In genomic region chr5:73565969-73566547, GRCh38 we compare ENCODE assay signal across 8 cellular contexts. TPM values are rescaled to one million over a fixed set of nuclear protein-coding genes. Genes with fewer than 3 reads are reported as not detected.
A peak's percentile ranks its signal among the peaks of the same experiment; 100 is the strongest.
DNase-seq lines count a peak whose midpoint lies in the region; ATAC-seq and TF ChIP-seq lines count a peak whose summit lies in the region.

No MANE protein-coding gene starts in this region.

- H3K4me1 Mint-ChIP-seq in activated T-helper 1 cell treated with anti-CD3 and anti-CD28 coated beads, Interleukin-12 subunit alpha, Interleukin-12 subunit beta, Interleukin-2, Interleukin-4 antibody, amounts not matched to agents 30 ng/mL and 10 ng/mL and 1 ng/mL, durations not matched to agents 14 hours and 24 hours and 36 hours (ENCODE audit: low read depth) = peaks cover 27% of the 10 kb centered on the region

- no peak for TF ChIP-seq EP300 in upper lobe of left lung (IDR thresholded peaks at IDR 0.05)

- peaks cover 54% of the 10 kb centered on the region for H3K79me2 ChIP-seq in ACC112 (ENCODE audit: control insufficient read depth, insufficient read depth, low read length, unreplicated experiment)
- H3K79me2 ChIP-seq in GM23248 (ENCODE audit: insufficient read depth) = peaks cover 76% of the 10 kb centered on the region

- H3K9me2 ChIP-seq in GM23248 (ENCODE audit: insufficient read depth) = no peaks in the 10 kb centered on the region

- H3K4me3 ChIP-seq in ACC112 (ENCODE audit: low read depth, low read length) = peak overlapping the region; percentile 99
- H3K4me3 ChIP-seq in GM23248 = peak overlapping the region; percentile 100
- H3K4me3 ChIP-seq in upper lobe of left lung = peak overlapping the region; percentile 60 to 70 (median 66)

- H3K4me2 ChIP-seq in GM23248 (ENCODE audit: unreplicated experiment) = peak overlapping the region; percentile 96

- H3K9me3 Mint-ChIP-seq in activated T-helper 1 cell treated with anti-CD3 and anti-CD28 coated beads, Interleukin-12 subunit alpha, Interleukin-12 subunit beta, Interleukin-2, Interleukin-4 antibody, amounts not matched to agents 30 ng/mL and 10 ng/mL and 1 ng/mL, durations not matched to agents 14 hours and 24 hours and 36 hours = no peaks in the 10 kb centered on the region

- H3K36me3 Mint-ChIP-seq in activated T-helper 1 cell treated with anti-CD3 and anti-CD28 coated beads, Interleukin-12 subunit alpha, Interleukin-12 subunit beta, Interleukin-2, Interleukin-4 antibody, amounts not matched to agents 30 ng/mL and 10 ng/mL and 1 ng/mL, durations not matched to agents 14 hours and 24 hours and 36 hours (ENCODE audit: low read depth) = peaks cover 23% of the 10 kb centered on the region

- H3K9me3 ChIP-seq in GM23248 (ENCODE audit: low read depth) = no peaks in the 10 kb centered on the region
- H3K9me3 ChIP-seq in upper lobe of left lung = no peaks in the 10 kb centered on the region

- H3K27ac ChIP-seq in ACC112 (ENCODE audit: low read depth, low read length) (peak overlapping the region; percentile 66), GM23248 (peak overlapping the region; percentile 80), upper lobe of left lung (peak overlapping the region; percentile 93 to 97 (median 94))

- peak overlapping the region; percentile 99 for H3K27ac Mint-ChIP-seq in activated T-helper 1 cell treated with anti-CD3 and anti-CD28 coated beads, Interleukin-12 subunit alpha, Interleukin-12 subunit beta, Interleukin-2, Interleukin-4 antibody, amounts not matched to agents 30 ng/mL and 10 ng/mL and 1 ng/mL, durations not matched to agents 14 hours and 24 hours and 36 hours

- H3K36me3 ChIP-seq in ACC112 (ENCODE audit: insufficient read depth, low read length) (peaks cover 7% of the 10 kb centered on the region; the same call in 1 of the 2 replicates), GM23248 (ENCODE audit: low read depth) (peaks cover 10% of the 10 kb centered on the region), upper lobe of left lung (peaks cover 0 to 45% (median 13%) of the 10 kb centered on the region in 4 donors)

- DNase-seq in GM23248 (peak; percentile 7), left colon (no peak), upper lobe of left lung (no peak), COLO668 (lab: John Stamatoyannopoulos, UW; ENCODE audit: unreplicated experiment) (no peak), T-helper 9 cell (no peak), COLO829 (ENCODE audit: low spot score) (no peak)
- DNase-seq in activated T-helper 1 cell treated with anti-CD3 and anti-CD28 coated beads, Interleukin-12 subunit alpha, Interleukin-12 subunit beta, Interleukin-2, Interleukin-4 antibody, amounts not matched to agents 30 ng/mL and 10 ng/mL and 1 ng/mL, durations not matched to agents 14 hours and 24 hours and 36 hours (ENCODE audit: low spot score) = no peak

- H3F3A ChIP-seq in GM23248 (ENCODE audit: insufficient read depth) = no peaks in the 10 kb centered on the region

- H2AFZ ChIP-seq in ACC112 (ENCODE audit: low read length, unreplicated experiment) = peak overlapping the region; percentile 74
- peak overlapping the region; percentile 93 for H2AFZ ChIP-seq in GM23248

- H3K27me3 ChIP-seq in ACC112 (ENCODE audit: insufficient read depth, low read length) = no peaks in the 10 kb centered on the region
- no peaks in the 10 kb centered on the region for H3K27me3 ChIP-seq in GM23248 (replicated peaks; ENCODE audit: insufficient read depth)
- H3K27me3 ChIP-seq in upper lobe of left lung = no peaks in the 10 kb centered on the region

- WGBS in GM23248 (ENCODE audit: low coverage in 1 of 2, low lambda C conversion rate in 2 of 2, missing lambda C conversion rate in 2 of 2), 2 experiments = 6 to 8% methylated on average over 8 of the region's 8 CpGs
- WGBS in upper lobe of left lung, 2 donors = 6 to 8% methylated on average over 8 of the region's 8 CpGs

- TF ChIP-seq CTCF in upper lobe of left lung (IDR thresholded peaks at IDR 0.05) = no peak

- H3K4me1 ChIP-seq in ACC112 (ENCODE audit: control insufficient read depth, insufficient read depth, low read length, unreplicated experiment) = peaks cover 22% of the 10 kb centered on the region
- peaks cover 33% of the 10 kb centered on the region for H3K4me1 ChIP-seq in GM23248 (ENCODE audit: insufficient read depth)
- H3K4me1 ChIP-seq in upper lobe of left lung = peaks cover 24 to 35% (median 28%) of the 10 kb centered on the region in 4 donors

- in situ Hi-C loops in GM23248 (cut with MboI) = no loop called here

- no peaks in the 10 kb centered on the region for H3K27me3 Mint-ChIP-seq in activated T-helper 1 cell treated with anti-CD3 and anti-CD28 coated beads, Interleukin-12 subunit alpha, Interleukin-12 subunit beta, Interleukin-2, Interleukin-4 antibody, amounts not matched to agents 30 ng/mL and 10 ng/mL and 1 ng/mL, durations not matched to agents 14 hours and 24 hours and 36 hours (ENCODE audit: insufficient read depth)

- peak overlapping the region; percentile 95 for H3K4me3 Mint-ChIP-seq in activated T-helper 1 cell treated with anti-CD3 and anti-CD28 coated beads, Interleukin-12 subunit alpha, Interleukin-12 subunit beta, Interleukin-2, Interleukin-4 antibody, amounts not matched to agents 30 ng/mL and 10 ng/mL and 1 ng/mL, durations not matched to agents 14 hours and 24 hours and 36 hours

- TF ChIP-seq POLR2A in upper lobe of left lung (IDR thresholded peaks at IDR 0.05) = no peak

- intact Hi-C loops in activated T-helper 1 cell treated with anti-CD3 and anti-CD28 coated beads, Interleukin-12 subunit alpha, Interleukin-12 subunit beta, Interleukin-2, Interleukin-4 antibody, amounts not matched to agents 30 ng/mL and 10 ng/mL and 1 ng/mL, durations not matched to agents 14 hours and 24 hours and 36 hours (cut with micrococcal nuclease) = loop anchor here (1.0 to 10.0 kb wide), 9 partner anchors 29 to 1979 kb away; partner anchors contain the start of genes BTF3, GFM2, HEXB and HMGCR
- intact Hi-C loops in left colon (cut with DNase I, micrococcal nuclease) = no loop called here

- peak; percentile 1 for ATAC-seq in left colon
- no peak for ATAC-seq in upper lobe of left lung (ENCODE audit: low FRiP score in 2 of 2)

- H4K20me1 ChIP-seq in GM23248 (ENCODE audit: insufficient read depth) = no peaks in the 10 kb centered on the region

- peak overlapping the region; percentile 97 for H3K9ac ChIP-seq in GM23248

RNA-seq across cellular contexts. Expression of gene UTP15, which starts 0.5 kb away (rescaled TPM):
- 12.6 and 26.2 TPM in 2 replicates for total RNA-seq in GM23248 (2014; rRNA removed; shearing (Covaris generic))
- polyA plus RNA-seq in GM23248 (2016; fragmentation: Nextera tagmentation; extraction: Ambion mirVana) = 13.0 and 13.9 TPM in 2 replicates
- 61.0 and 64.1 TPM in 2 replicates for total RNA-seq in activated T-helper 1 cell treated with anti-CD3 and anti-CD28 coated beads, Interleukin-12 subunit alpha, Interleukin-12 subunit beta, Interleukin-2, Interleukin-4 antibody, amounts not matched to agents 30 ng/mL and 10 ng/mL and 1 ng/mL, durations not matched to agents 14 hours and 24 hours and 36 hours
- total RNA-seq in left colon (10 to 100 TPM in 1 of 2 donors, 1 to 10 TPM in 1; 9.3 to 12.4 TPM), upper lobe of left lung (10 to 100 TPM in 5 of 6 donors, 1 to 10 TPM in 1; 8.8 to 28.6 (median 16.5) TPM)

RNA-seq across cellular contexts. Expression of gene ANKRA2, which starts 0.6 kb away (rescaled TPM):
- 23.6 and 54.3 TPM in 2 replicates for total RNA-seq in GM23248 (2014; rRNA removed; shearing (Covaris generic))
- polyA plus RNA-seq in GM23248 (2016; fragmentation: Nextera tagmentation; extraction: Ambion mirVana) = 30.2 and 32.5 TPM in 2 replicates
- 15.8 and 18.8 TPM in 2 replicates for total RNA-seq in activated T-helper 1 cell treated with anti-CD3 and anti-CD28 coated beads, Interleukin-12 subunit alpha, Interleukin-12 subunit beta, Interleukin-2, Interleukin-4 antibody, amounts not matched to agents 30 ng/mL and 10 ng/mL and 1 ng/mL, durations not matched to agents 14 hours and 24 hours and 36 hours
- total RNA-seq in left colon (10 to 100 TPM; 19.5 to 20.7 TPM), upper lobe of left lung (10 to 100 TPM; 14.1 to 84.9 (median 19.7) TPM)

RNA-seq across cellular contexts. Expression of gene ARHGEF28, which starts 59.9 kb away (rescaled TPM):
- total RNA-seq in GM23248 (2014; rRNA removed; shearing (Covaris generic)) = 8.9 and 9.6 TPM in 2 replicates
- 4.6 and 5.0 TPM in 2 replicates for polyA plus RNA-seq in GM23248 (2016; fragmentation: Nextera tagmentation; extraction: Ambion mirVana)
- 0.03 and 0.29 TPM in 2 replicates for total RNA-seq in activated T-helper 1 cell treated with anti-CD3 and anti-CD28 coated beads, Interleukin-12 subunit alpha, Interleukin-12 subunit beta, Interleukin-2, Interleukin-4 antibody, amounts not matched to agents 30 ng/mL and 10 ng/mL and 1 ng/mL, durations not matched to agents 14 hours and 24 hours and 36 hours
- total RNA-seq in left colon (10 to 100 TPM in 1 of 2 donors, 1 to 10 TPM in 1; 9.5 to 13.5 TPM), upper lobe of left lung (10 to 100 TPM; 14.4 to 47.1 (median 24.4) TPM)
